Comparison of ENCODE assay signal across 23 cellular contexts in the genomic region with DNA sequence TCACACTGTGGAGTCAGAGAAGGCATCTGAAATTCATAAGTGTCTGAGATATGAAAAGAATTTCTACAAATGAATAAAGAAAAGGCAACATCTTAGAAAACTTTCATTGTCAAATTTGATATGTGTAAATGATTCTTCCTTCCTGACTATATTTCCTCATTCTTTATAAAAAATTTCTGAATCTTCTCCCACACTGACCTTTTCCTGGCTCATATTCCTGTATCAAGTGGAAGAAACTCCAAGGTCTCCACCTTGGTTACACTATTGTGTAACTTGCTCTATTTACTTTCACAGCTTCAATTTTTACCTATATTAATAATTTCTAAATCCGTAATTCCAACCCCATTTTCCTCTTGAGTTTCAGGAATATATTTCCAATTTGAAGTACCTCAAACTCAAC.
"Had no signal": no experiment of that assay in that cellular context is flagged by ENCODE, and none has a peak within 500 bp of the region (broad histone marks: within the 10 kb centered on the region; RNA-seq: fewer than 3 reads in every experiment).

No MANE protein-coding gene starts in this region.

- H3K27me3 ChIP-seq: colonic mucosa, dorsolateral prefrontal cortex, esophagus muscularis mucosa, esophagus squamous epithelium, foreskin keratinocyte, gastrocnemius medialis, gastroesophageal sphincter, heart left ventricle, heart right ventricle had no signal

- H3K36me3 ChIP-seq: colonic mucosa, esophagus muscularis mucosa, esophagus squamous epithelium, gastrocnemius medialis, gastroesophageal sphincter, heart left ventricle, heart right ventricle had no signal

- DNase-seq: colonic mucosa; cortex of kidney; dermis blood vessel endothelial cell; dorsolateral prefrontal cortex; effector CD4-positive, alpha-beta T cell; effector CD8-positive, alpha-beta T cell; effector memory CD4-positive, alpha-beta T cell; effector memory CD8-positive, alpha-beta T cell; endodermal cell; erythroblast; esophagus squamous epithelium; foreskin fibroblast; foreskin keratinocyte; foreskin melanocyte; gastrocnemius medialis; glutamatergic neuron; head of caudate nucleus; heart left ventricle; heart right ventricle had no signal

- ATAC-seq: effector memory CD8-positive, alpha-beta T cell; esophagus mucosa; foreskin keratinocyte; gastrocnemius medialis; gastroesophageal sphincter; heart left ventricle; heart right ventricle had no signal

- H3K4me3 ChIP-seq: colonic mucosa, coronary artery, dorsolateral prefrontal cortex, esophagus muscularis mucosa, esophagus squamous epithelium, gastrocnemius medialis, gastroesophageal sphincter, heart left ventricle, heart right ventricle had no signal
